In the genomic region with DNA sequence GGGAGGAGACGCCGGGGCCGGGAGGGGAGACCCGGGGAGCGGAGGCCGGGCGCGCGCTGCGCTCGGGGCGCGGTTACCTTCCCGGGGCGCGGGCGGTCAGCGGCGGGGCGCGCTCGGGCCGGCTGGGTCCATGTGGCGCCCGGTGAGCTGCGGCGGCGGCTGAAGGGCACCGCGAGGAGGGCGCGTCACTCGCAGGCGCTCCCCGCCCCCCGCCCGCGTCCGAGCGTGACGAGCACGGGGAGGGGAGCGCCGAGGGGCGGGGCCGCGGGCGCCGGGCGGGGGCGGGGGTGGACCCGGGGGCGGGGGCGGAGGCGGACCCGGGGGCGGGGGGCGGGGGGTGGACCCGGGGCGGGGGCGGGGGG, we compare ENCODE assay signal across 9 cellular contexts. TPM values are rescaled to one million over a fixed set of nuclear protein-coding genes. Genes with fewer than 3 reads are reported as not detected.
A peak's percentile ranks its signal among the peaks of the same experiment; 100 is the strongest.
DNase-seq lines count a peak whose midpoint lies in the region; ATAC-seq, FAIRE-seq and TF ChIP-seq lines count a peak whose summit lies in the region.
"Had no signal": no experiment of that assay in that cellular context is flagged by ENCODE, and none has a peak within 500 bp of the region (broad histone marks: within the 10 kb centered on the region; RNA-seq: fewer than 3 reads in every experiment).

A gene (minus strand): TSS at position 161 of the 362 bp plus-strand sequence. CDS start 1,607 bp downstream, outside the sequence.

- H3K9me3 ChIP-seq in Caco-2 (no peaks in the 10 kb centered on the region), breast epithelium (peaks cover 0 to 4% of the 10 kb centered on the region in 2 donors), SJCRH30 (replicated peaks) (no peaks in the 10 kb centered on the region)

- FAIRE-seq in HTR-8/SVneo (lab: Jason Lieb, UNC), result no peak
- FAIRE-seq: endometrium had no signal

- H3K4me3 ChIP-seq in Caco-2 (ENCODE audit: low read depth, low read length) (peak within 1 kb of the TSS; percentile 43), breast epithelium (peak within 1 kb of the TSS; percentile 20 to 64 (median 45)), SJCRH30 (no peak within 1 kb of the TSS)

- H3K27ac Mint-ChIP-seq in Caco-2 (ENCODE audit: unreplicated experiment), result no peak within 1 kb of the TSS
- no peak within 1 kb of the TSS for H3K27ac Mint-ChIP-seq in naive B cell

- peak; percentile 21 to 29 for ATAC-seq in naive B cell (ENCODE audit: low read depth in 2 of 2)
- ATAC-seq in GM19324 (IDR thresholded peaks at IDR 0.05; ENCODE audit: low FRiP score, unreplicated experiment), result no peak

- H3K36me3 ChIP-seq in Caco-2 (ENCODE audit: control insufficient read depth, insufficient read depth, low read length) (no peaks in the 10 kb centered on the region), breast epithelium (no peaks in the 10 kb centered on the region), SJCRH30 (no peaks in the 10 kb centered on the region)

- DNase-seq in Caco-2 (peak in 1 of 2 experiments; percentile 69), HTR-8/SVneo (ENCODE audit: insufficient read length, low spot score) (peak; percentile 35), breast epithelium (ENCODE audit: low spot score in 2 of 2) (no peak), naive B cell (no peak), putamen (ENCODE audit: low spot score) (no peak), SJCRH30 (no peak), kidney glomerular epithelial cell (lab: John Stamatoyannopoulos, UW) (no peak)

- BruUV-seq in Caco-2 (replicated peaks; lab: Mats Ljungman, UMichigan), result no TSS peak

- CTCF ChIA-PET in Caco-2 (lab: Charles Lee), result no interaction called here

- intact Hi-C loops in Caco-2 (cut with micrococcal nuclease; ENCODE audit: unreplicated experiment), result no loop called here
- intact Hi-C loops in breast epithelium (cut with DNase I; ENCODE audit: low total_unique reads), result no loop called here

- H3K4me1 Mint-ChIP-seq in Caco-2 (ENCODE audit: low read depth, unreplicated experiment) (no peaks in the 10 kb centered on the region), naive B cell (peaks cover 6 to 19% (median 11%) of the 10 kb centered on the region in 3 donors)

- H3K9me3 Mint-ChIP-seq in Caco-2 (ENCODE audit: unreplicated experiment), result no peaks in the 10 kb centered on the region
- peaks cover 0 to 5% (median 0%) of the 10 kb centered on the region in 7 donors for H3K9me3 Mint-ChIP-seq in naive B cell

- no peak for TF ChIP-seq POLR2A in breast epithelium (IDR thresholded peaks at IDR 0.05)

- no peaks in the 10 kb centered on the region for H3K36me3 Mint-ChIP-seq in Caco-2 (ENCODE audit: insufficient read depth, unreplicated experiment)
- H3K36me3 Mint-ChIP-seq in naive B cell, result peaks cover 0 to 12% of the 10 kb centered on the region in 2 donors

- TF ChIP-seq CTCF in Caco-2 (IDR thresholded peaks at IDR 0.05; ENCODE audit: insufficient read depth in 1 of 2, low read depth in 1 of 2, low read length in 1 of 2, severe bottlenecking in 1 of 2, unreplicated experiment in 1 of 2) (no peak), breast epithelium (IDR thresholded peaks at IDR 0.05) (no peak)

- H3K4me3 Mint-ChIP-seq in Caco-2 (ENCODE audit: unreplicated experiment) (peak within 1 kb of the TSS; percentile 59), naive B cell (peak within 1 kb of the TSS in 6 of 8 donors; percentile 32 to 68 (median 54))

- H3K27ac ChIP-seq in breast epithelium (no peak within 1 kb of the TSS), SJCRH30 (no peak within 1 kb of the TSS)

- POLR2A ChIA-PET in Caco-2 (lab: Charles Lee), result no interaction called here

- H3K27me3 ChIP-seq in Caco-2 (replicated peaks; ENCODE audit: control insufficient read depth, insufficient read depth, low read length), result no peaks in the 10 kb centered on the region
- H3K27me3 ChIP-seq in breast epithelium, result peaks cover 16 to 83% of the 10 kb centered on the region in 2 donors
- peaks cover 5% of the 10 kb centered on the region for H3K27me3 ChIP-seq in SJCRH30

- H3K4me1 ChIP-seq in Caco-2 (peaks cover 4% of the 10 kb centered on the region; the same call in 1 of the 2 replicates), breast epithelium (peaks cover 4 to 12% of the 10 kb centered on the region in 2 donors), SJCRH30 (peaks cover 9% of the 10 kb centered on the region; the same call in 1 of the 2 replicates)

- H3K27me3 Mint-ChIP-seq in Caco-2 (ENCODE audit: insufficient read depth, unreplicated experiment), result peaks cover 10% of the 10 kb centered on the region
- H3K27me3 Mint-ChIP-seq in naive B cell, result peaks cover 28 to 72% (median 60%) of the 10 kb centered on the region in 3 donors

RNA-seq across cellular contexts. Expression of the gene that starts here (rescaled TPM):
- total RNA-seq in Caco-2 (2022) (20.5 and 20.9 TPM in 2 replicates), breast epithelium (1 to 10 TPM in 2 of 3 donors, under 1 TPM in 1; 0.16 to 2.6 (median 1.2) TPM)
- not detected for polyA plus RNA-seq in naive B cell (ENCODE audit: low read depth in 6 of 6)
- total RNA-seq in SJCRH30 (2014; rRNA removed; shearing (Covaris generic)), result 0.28 and 0.59 TPM in 2 replicates

Comparison
In these comparisons a context has a peak if more than half of its experiments do, and no peak if none do; other contexts are left out.
1. Peak in ATAC-seq in naive B cell; RNA of the gene not detected or under 1 TPM.